ENCODE assay signal across 2 cellular contexts in the genomic region with DNA sequence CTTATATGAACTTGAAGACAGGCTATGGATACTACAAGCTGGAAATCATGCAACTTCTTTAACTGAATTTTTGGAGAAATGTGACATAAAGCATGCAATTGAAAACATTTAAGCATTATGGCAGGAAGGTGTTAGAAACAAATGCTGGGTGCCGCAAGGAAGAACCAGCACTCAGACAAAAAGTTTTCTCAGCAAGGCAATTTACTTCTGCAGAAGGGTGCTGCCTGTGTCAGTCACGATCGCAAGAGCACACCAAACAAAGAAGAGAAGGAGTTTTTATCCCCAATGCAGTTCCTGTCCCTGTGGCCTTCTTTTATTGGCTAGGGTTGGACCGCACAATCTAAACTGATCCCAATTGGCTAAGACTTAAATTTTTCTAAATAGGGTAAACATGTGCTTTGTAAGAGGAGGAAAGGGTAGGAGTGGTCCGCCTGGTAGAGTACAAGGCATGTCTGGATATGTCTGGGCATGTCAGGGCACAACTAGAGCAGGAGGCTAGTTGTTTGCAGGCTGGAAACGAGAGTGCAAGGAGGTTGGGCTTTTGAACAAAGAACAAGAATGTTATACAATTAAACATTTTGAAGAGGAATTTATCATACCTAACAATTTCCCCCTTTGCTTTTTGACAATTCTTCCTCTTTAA.
A peak's percentile ranks its signal among the peaks of the same experiment; 100 is the strongest.
TF ChIP-seq lines count a peak whose summit lies in the region.

No MANE protein-coding gene starts in this region.

TF ChIP-seq in HepG2, 621 proteins besides CTCF, POLR2A, EP300 and RAD21:
- TF ChIP-seq, protein P1, sequence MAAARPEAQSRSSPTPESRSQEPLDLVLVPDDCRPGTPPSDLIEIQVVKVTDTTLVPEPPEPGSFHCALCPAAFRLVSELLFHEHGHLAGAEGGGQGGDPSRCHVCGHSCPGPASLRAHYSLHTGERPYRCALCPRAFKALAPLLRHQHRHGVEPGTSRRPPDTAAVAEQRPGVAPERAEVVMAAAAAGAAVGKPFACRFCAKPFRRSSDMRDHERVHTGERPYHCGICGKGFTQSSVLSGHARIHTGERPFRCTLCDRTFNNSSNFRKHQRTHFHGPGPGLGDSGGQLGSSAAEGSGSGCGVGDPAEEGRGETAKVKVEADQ (CRISPR knock-in tag; IDR thresholded peaks at IDR 0.05; ENCODE audit: borderline replicate concordance), result no peak
- TF ChIP-seq ZNF562 (CRISPR knock-in tag; IDR thresholded peaks at IDR 0.05; ENCODE audit: borderline replicate concordance), result peak; percentile 73; the same call in 1 of the 2 replicates
- TF ChIP-seq FOXA1 (IDR thresholded peaks at IDR 0.05), result no peak
- TF ChIP-seq FOXA1 (CRISPR knock-in tag; IDR thresholded peaks at IDR 0.05), result no peak

TF ChIP-seq in K562, 482 proteins besides CTCF, POLR2A, EP300 and RAD21:
- TF ChIP-seq ZNF644 (tag; IDR thresholded peaks at IDR 0.05; ENCODE audit: low read depth) (no peak), GABPA (tag; conservative IDR thresholded peaks at IDR 0.05; ENCODE audit: low read depth) (no peak), BRF1 (IDR thresholded peaks at IDR 0.05; ENCODE audit: borderline replicate concordance, extremely low read depth, insufficient read length) (no peak), U2AF2 (optimal IDR thresholded peaks at IDR 0.05; ENCODE audit: low read depth, low read length) (no peak), CBX3 (IDR thresholded peaks at IDR 0.05; ENCODE audit: borderline replicate concordance in 1 of 2, low read length in 2 of 2) (peak in 1 of 2 experiments; percentile 74; a peak in 2 of 3 replicates), CREB1 (IDR thresholded peaks at IDR 0.05) (no peak), CREB1 (CRISPR knock-in tag; IDR thresholded peaks at IDR 0.05) (no peak), ZSCAN32 (CRISPR knock-in tag; IDR thresholded peaks at IDR 0.05) (no peak), MYC (IDR thresholded peaks at IDR 0.05; ENCODE audit: low read depth, low read length) (no peak), MYC (CRISPR knock-in tag; IDR thresholded peaks at IDR 0.05; ENCODE audit: borderline replicate concordance, low read depth) (no peak), SIX5 (IDR thresholded peaks at IDR 0.05; ENCODE audit: borderline replicate concordance in 1 of 2, insufficient read depth in 1 of 2, low read depth in 1 of 2, low read length in 2 of 2) (no peak), CEBPG (CRISPR knock-in tag; IDR thresholded peaks at IDR 0.05) (no peak), CEBPG (tag; conservative IDR thresholded peaks at IDR 0.05 in 1 of 2, IDR thresholded peaks at IDR 0.05 in 1 of 2) (no peak), ATF1 (CRISPR knock-in tag; IDR thresholded peaks at IDR 0.05) (no peak), ATF1 (tag; IDR thresholded peaks at IDR 0.05) (no peak), ZNF561 (CRISPR knock-in tag; conservative IDR thresholded peaks at IDR 0.05) (peak; percentile 87), CBX5 (IDR thresholded peaks at IDR 0.05; ENCODE audit: borderline replicate concordance, low read depth) (peak; percentile 85), HCFC1 (IDR thresholded peaks at IDR 0.05; ENCODE audit: low read depth, low read length) (no peak), ZNF584 (CRISPR knock-in tag; IDR thresholded peaks at IDR 0.05; ENCODE audit: low read depth) (no peak), SRSF7 (optimal IDR thresholded peaks at IDR 0.05; ENCODE audit: low read depth, low read length) (no peak)
- TF ChIP-seq, protein P2, sequence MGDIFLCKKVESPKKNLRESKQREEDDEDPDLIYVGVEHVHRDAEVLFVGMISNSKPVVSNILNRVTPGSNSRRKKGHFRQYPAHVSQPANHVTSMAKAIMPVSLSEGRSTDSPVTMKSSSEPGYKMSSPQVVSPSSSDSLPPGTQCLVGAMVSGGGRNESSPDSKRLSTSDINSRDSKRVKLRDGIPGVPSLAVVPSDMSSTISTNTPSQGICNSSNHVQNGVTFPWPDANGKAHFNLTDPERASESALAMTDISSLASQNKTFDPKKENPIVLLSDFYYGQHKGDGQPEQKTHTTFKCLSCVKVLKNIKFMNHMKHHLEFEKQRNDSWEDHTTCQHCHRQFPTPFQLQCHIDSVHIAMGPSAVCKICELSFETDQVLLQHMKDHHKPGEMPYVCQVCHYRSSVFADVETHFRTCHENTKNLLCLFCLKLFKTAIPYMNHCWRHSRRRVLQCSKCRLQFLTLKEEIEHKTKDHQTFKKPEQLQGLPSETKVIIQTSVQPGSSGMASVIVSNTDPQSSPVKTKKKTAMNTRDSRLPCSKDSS (IDR thresholded peaks at IDR 0.05; ENCODE audit: low read depth, partially characterized antibody), result peak; percentile 69
